20 cellular contexts compared by ENCODE assay signal in the genomic region with DNA sequence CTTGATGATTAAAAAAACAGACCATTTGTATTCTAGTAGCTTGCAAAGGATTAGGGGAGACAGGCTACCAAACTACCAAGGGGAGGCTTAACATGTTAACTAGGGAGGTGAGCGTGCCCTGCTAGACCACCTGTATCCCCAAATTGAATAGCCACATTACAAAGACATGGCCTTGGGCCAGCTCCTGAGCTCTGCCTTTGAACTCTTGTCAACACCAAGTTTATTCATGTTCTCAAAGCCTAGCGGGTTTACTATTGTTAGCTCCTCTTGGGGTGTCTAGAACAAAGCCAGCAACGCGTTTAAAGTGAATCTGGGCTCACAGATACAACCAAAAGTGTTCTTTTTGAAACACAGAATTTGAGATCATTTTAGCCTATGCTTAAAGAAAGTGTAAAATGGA. TPM values are rescaled to one million over a fixed set of nuclear protein-coding genes. Genes with fewer than 3 reads are reported as not detected.
DNase-seq lines count a peak whose midpoint lies in the region; ATAC-seq and TF ChIP-seq lines count a peak whose summit lies in the region.
"Had no signal": no experiment of that assay in that cellular context is flagged by ENCODE, and none has a peak within 500 bp of the region (broad histone marks: within the 10 kb centered on the region; RNA-seq: fewer than 3 reads in every experiment).

No MANE protein-coding gene starts in this region.

- TF ChIP-seq CTCF in heart right ventricle (IDR thresholded peaks at IDR 0.05) (no peak), WTC11 (IDR thresholded peaks at IDR 0.05) (no peak), esophagus muscularis mucosa (IDR thresholded peaks at IDR 0.05) (no peak)

- no peaks in the 10 kb centered on the region for H3K9me3 ChIP-seq in heart right ventricle
- no peaks in the 10 kb centered on the region for H3K9me3 ChIP-seq in esophagus muscularis mucosa
- H3K9me3 ChIP-seq: tibial nerve had no signal

- H3K27me3 ChIP-seq in heart right ventricle = no peaks in the 10 kb centered on the region
- H3K27me3 ChIP-seq in esophagus muscularis mucosa = no peaks in the 10 kb centered on the region
- H3K27me3 ChIP-seq: tibial nerve had no signal

- DNase-seq in heart right ventricle (no peak), cardiac septum (ENCODE audit: low spot score) (no peak), WTC11 (ENCODE audit: low spot score) (peak; percentile 43), iPS-NIHi11 (ENCODE audit: low spot score) (peak; percentile 35), esophagus muscularis mucosa (ENCODE audit: extremely low spot score) (no peak), MV-4-11 (lab: John Stamatoyannopoulos, UW) (no peak)
- DNase-seq in activated naive CD4-positive, alpha-beta T cell treated with anti-CD3 and anti-CD28 coated beads, Interleukin-2, amount 50 U/mL, for 16 hours = no peak
- DNase-seq: activated naive CD4-positive, alpha-beta T cell treated with Interleukin-2 at 50 U/mL for 16 hours; activated T-cell treated with anti-CD3 and anti-CD28 coated beads, Interleukin-2, amount 50 U/mL, for 48 hours; anterior cingulate cortex; C1 segment of cervical spinal cord; naive B cell; NCI-H1436 treated with DMSO at 0.1 percent for 48 hours; NCI-H2171 treated with DMSO at 0.1 percent for 48 hours; NCI-H748 treated with DMSO at 0.1 percent for 48 hours; occipital lobe; stimulated activated naive CD8-positive, alpha-beta T cell treated with anti-CD3 and anti-CD28 coated beads, Interleukin-15, amount 100 ng/mL, for 72 hours had no signal

- H3K4me1 Mint-ChIP-seq in WTC11 = peaks cover 61% of the 10 kb centered on the region
- H3K4me1 Mint-ChIP-seq: stimulated activated naive CD8-positive, alpha-beta T cell treated with anti-CD3 and anti-CD28 coated beads, Interleukin-15, amount 100 ng/mL, for 72 hours had no signal

- intact Hi-C loops in heart right ventricle (cut with DNase I) = loop anchor here in 2 of 10 donors (5.0 kb wide), 1 partner anchor 35 kb away; the partner anchor contains the start of gene SMYD2 (in 2 of the 2)
- intact Hi-C loops in cardiac septum (cut with DNase I) = loop anchor here (2.0 kb wide), 1 partner anchor 38 kb away; no protein-coding TSS in a partner anchor
- intact Hi-C loops in esophagus muscularis mucosa (cut with DNase I) = no loop called here

- peaks cover 0 to 61% (median 11%) of the 10 kb centered on the region in 9 donors for H3K36me3 ChIP-seq in heart right ventricle
- H3K36me3 ChIP-seq in esophagus muscularis mucosa = peaks cover 0 to 50% (median 22%) of the 10 kb centered on the region in 4 donors

- CTCF ChIA-PET in WTC11 (lab: Charles Lee) = interaction anchor here (0.8 to 7.5 kb wide), 24 partner anchors 10 to 109 kb away, joined by 3 to 182 read pairs (median 6); partner anchors contain the start of gene SMYD2

- peak overlapping the region; percentile 44 for H3K4me3 Mint-ChIP-seq in WTC11
- H3K4me3 Mint-ChIP-seq: central memory CD8-positive, alpha-beta T cell; naive B cell; stimulated activated naive CD8-positive, alpha-beta T cell treated with anti-CD3 and anti-CD28 coated beads, Interleukin-15, amount 100 ng/mL, for 72 hours had no signal

- H3K27ac Mint-ChIP-seq in WTC11 = peak overlapping the region; percentile 85
- H3K27ac Mint-ChIP-seq: naive B cell had no signal

- ATAC-seq in heart right ventricle (peak in 3 of 8 donors; percentile 32 to 43 (median 38)), WTC11 (peak; percentile 67), GM21825 (IDR thresholded peaks at IDR 0.05; ENCODE audit: unreplicated experiment) (no peak)
- ATAC-seq: stimulated activated naive CD8-positive, alpha-beta T cell treated with anti-CD3 and anti-CD28 coated beads, Interleukin-15, amount 100 ng/mL, for 72 hours had no signal

- H3K27ac ChIP-seq in heart right ventricle (peak overlapping the region in 9 of 10 donors; percentile 4 to 86 (median 66)), esophagus muscularis mucosa (replicated peaks in 1 of 4) (no peak overlapping the region)
- H3K27ac ChIP-seq: tibial nerve had no signal

- POLR2A ChIA-PET in WTC11 (lab: Charles Lee) = interaction anchor here (0.6 to 1.2 kb wide), 4 partner anchors 18 to 37 kb away, joined by 3 read pairs; partner anchors contain the start of gene SMYD2

- H3K4me1 ChIP-seq in heart right ventricle (peaks cover 0 to 64% (median 27%) of the 10 kb centered on the region in 9 donors), esophagus muscularis mucosa (peaks cover 0 to 2% (median 0%) of the 10 kb centered on the region in 4 donors)
- H3K4me1 ChIP-seq: tibial nerve had no signal

- TF ChIP-seq EP300 in esophagus muscularis mucosa (IDR thresholded peaks at IDR 0.05) = no peak

- H3K9me3 Mint-ChIP-seq in WTC11 = no peaks in the 10 kb centered on the region
- H3K9me3 Mint-ChIP-seq: central memory CD8-positive, alpha-beta T cell; naive B cell; stimulated activated naive CD8-positive, alpha-beta T cell treated with anti-CD3 and anti-CD28 coated beads, Interleukin-15, amount 100 ng/mL, for 72 hours had no signal

- H3K4me3 ChIP-seq in heart right ventricle = no peak overlapping the region
- H3K4me3 ChIP-seq in esophagus muscularis mucosa = no peak overlapping the region
- H3K4me3 ChIP-seq: tibial nerve had no signal

- whole genome bisulfite sequencing in heart right ventricle, 2 donors = 43 to 62% methylated on average over 4 of the region's 4 CpGs
- WGBS in esophagus muscularis mucosa = 82% methylated on average over 4 of the region's 4 CpGs

- H3K27me3 Mint-ChIP-seq in WTC11 (ENCODE audit: low read depth) = peaks cover 75% of the 10 kb centered on the region
- H3K27me3 Mint-ChIP-seq: central memory CD8-positive, alpha-beta T cell; naive B cell; stimulated activated naive CD8-positive, alpha-beta T cell treated with anti-CD3 and anti-CD28 coated beads, Interleukin-15, amount 100 ng/mL, for 72 hours had no signal

- no peak for TF ChIP-seq POLR2A in esophagus muscularis mucosa (IDR thresholded peaks at IDR 0.05; ENCODE audit: low read depth)

- H3K36me3 Mint-ChIP-seq in WTC11 = peaks cover 4% of the 10 kb centered on the region; the same call in 1 of the 2 replicates

TF ChIP-seq in WTC11, 78 proteins besides CTCF, POLR2A, EP300 and RAD21 (continues in another document):
- TF ChIP-seq ZNF219 (CRISPR knock-in tag; IDR thresholded peaks at IDR 0.05; ENCODE audit: borderline replicate concordance) = no peak
- TF ChIP-seq OVOL2 (CRISPR knock-in tag; IDR thresholded peaks at IDR 0.05; ENCODE audit: borderline replicate concordance) = no peak
- no peak for TF ChIP-seq GABPB1 (CRISPR knock-in tag; IDR thresholded peaks at IDR 0.05)
- no peak for TF ChIP-seq ZNF396 (CRISPR knock-in tag; IDR thresholded peaks at IDR 0.05; ENCODE audit: borderline replicate concordance)
- TF ChIP-seq ZNF532 (CRISPR knock-in tag; IDR thresholded peaks at IDR 0.05; ENCODE audit: borderline replicate concordance) = no peak
- peak; percentile 34; the same call in 1 of the 2 replicates for TF ChIP-seq TEAD1 (CRISPR knock-in tag; IDR thresholded peaks at IDR 0.05)
- no peak for TF ChIP-seq MAX (CRISPR knock-in tag; IDR thresholded peaks at IDR 0.05)
- no peak for TF ChIP-seq E2F1 (CRISPR knock-in tag; IDR thresholded peaks at IDR 0.05)
- TF ChIP-seq JUN (CRISPR knock-in tag; IDR thresholded peaks at IDR 0.05) = no peak

RNA-seq across cellular contexts. Expression of gene SMYD2, which starts 36.3 kb away (rescaled TPM):
- total RNA-seq in heart right ventricle (100 to 1,000 TPM; 158 to 438 (median 356) TPM), cardiac septum (445 TPM), WTC11 (2021) (6.3 to 6.8 TPM (median 6.4 TPM) in 3 replicates), esophagus muscularis mucosa (10 to 100 TPM; 15.0 to 19.7 (median 18.4) TPM)
- 100 to 1,000 TPM in 1 of 2 donors, 10 to 100 TPM in 1; 97.3 to 149 TPM for polyA plus RNA-seq in heart right ventricle

Comparison
In these comparisons a context has a peak if more than half of its experiments do, and no peak if none do; other contexts are left out.
1. DNase-seq: peak in WTC11 (single experiment) and iPS-NIHi11 (single experiment); none in heart right ventricle (0 of 2), cardiac septum (single experiment), activated naive CD4-positive, alpha-beta T cell treated with anti-CD3 and anti-CD28 coated beads, Interleukin-2, amount 50 U/mL, for 16 hours (single experiment), esophagus muscularis mucosa (single experiment) and MV-4-11 (single experiment).
2. H3K27ac ChIP-seq: peak in heart right ventricle (9 of 10); none in esophagus muscularis mucosa (0 of 4).
3. RNA of gene SMYD2, which starts 36.3 kb away (total RNA-seq): 445 TPM in cardiac septum (single experiment) and 158 to 438 TPM in heart right ventricle; 15.0 to 19.7 TPM in esophagus muscularis mucosa and 6.3 to 6.8 TPM in WTC11; every median in the first group is over 4 times any median in the second.